Comparison of ENCODE assay signal across 1 cellular context in genomic region chr3:196047391-196048030, GRCh38.
A peak's percentile ranks its signal among the peaks of the same experiment; 100 is the strongest.
TF ChIP-seq lines count a peak whose summit lies in the region.

No MANE protein-coding gene starts in this region.

TF ChIP-seq in K562, 482 proteins besides CTCF, POLR2A, EP300 and RAD21 (continued from another document):
- TF ChIP-seq THAP12 (CRISPR knock-in tag; IDR thresholded peaks at IDR 0.05) (no peak), SMAD2 (IDR thresholded peaks at IDR 0.05; ENCODE audit: low read depth, low read length) (no peak), ZNF3 (CRISPR knock-in tag; IDR thresholded peaks at IDR 0.05) (no peak), ZBTB5 (IDR thresholded peaks at IDR 0.05) (no peak), IFI16 (CRISPR knock-in tag; IDR thresholded peaks at IDR 0.05) (no peak), ZBTB12 (CRISPR knock-in tag; IDR thresholded peaks at IDR 0.05) (no peak), ZFP36 (IDR thresholded peaks at IDR 0.05; ENCODE audit: low read depth, low read length, partially characterized antibody) (no peak), BCLAF1 (IDR thresholded peaks at IDR 0.05; ENCODE audit: borderline replicate concordance in 1 of 2, control insufficient read depth in 1 of 2, low read depth in 2 of 2, low read length in 1 of 2) (0 out of 4 replicates have a peak, but pooled peaks of 1 of the 2 experiments have one; percentile 35), ARID4B (CRISPR knock-in tag; IDR thresholded peaks at IDR 0.05) (0 out of 2 replicates have a peak, but pooled peaks have one; percentile 33), CBX1 (IDR thresholded peaks at IDR 0.05; ENCODE audit: low read depth) (peak; percentile 6; the same call in 1 of the 2 replicates), MBD2 (IDR thresholded peaks at IDR 0.05; ENCODE audit: borderline replicate concordance, low read depth) (0 out of 2 replicates have a peak, but pooled peaks have one; percentile 12), CGGBP1 (CRISPR knock-in tag; IDR thresholded peaks at IDR 0.05) (peak; percentile 23), MAFK (IDR thresholded peaks at IDR 0.05; ENCODE audit: low read length) (no peak), ARNT (IDR thresholded peaks at IDR 0.05) (no peak), NFIC (IDR thresholded peaks at IDR 0.05) (0 out of 2 replicates have a peak, but pooled peaks have one; percentile 16), ZNF431 (CRISPR knock-in tag; IDR thresholded peaks at IDR 0.05) (no peak), HDAC6 (IDR thresholded peaks at IDR 0.05; ENCODE audit: low read depth, low read length) (no peak), GATAD2A (IDR thresholded peaks at IDR 0.05) (no peak), ZNF143 (CRISPR knock-in tag; IDR thresholded peaks at IDR 0.05) (0 out of 2 replicates have a peak, but pooled peaks have one; percentile 18), DIDO1 (tag; IDR thresholded peaks at IDR 0.05; ENCODE audit: low read depth) (no peak), E2F5 (CRISPR knock-in tag; IDR thresholded peaks at IDR 0.05) (no peak), ZFP30 (CRISPR knock-in tag; IDR thresholded peaks at IDR 0.05; ENCODE audit: borderline replicate concordance) (peak; percentile 22; the same call in 1 of the 2 replicates), ZNF561 (CRISPR knock-in tag; conservative IDR thresholded peaks at IDR 0.05) (no peak), SRF (CRISPR knock-in tag; IDR thresholded peaks at IDR 0.05) (0 out of 4 replicates have a peak, but pooled peaks of 1 of the 2 experiments have one; percentile 44), SP2 (IDR thresholded peaks at IDR 0.05; ENCODE audit: extremely low read depth, low read depth, low read length, poor library complexity, severe bottlenecking) (no peak), KHSRP (IDR thresholded peaks at IDR 0.05) (no peak), GABPB2 (CRISPR knock-in tag; conservative IDR thresholded peaks at IDR 0.05) (peak; percentile 25; the same call in 1 of the 2 replicates), RREB1 (CRISPR knock-in tag; IDR thresholded peaks at IDR 0.05) (no peak), POLR2G (IDR thresholded peaks at IDR 0.05; ENCODE audit: low read depth, low read length) (peak; percentile 68), ID3 (CRISPR knock-in tag; IDR thresholded peaks at IDR 0.05) (no peak), ID3 (tag; IDR thresholded peaks at IDR 0.05) (peak; percentile 75)
